ENCODE assay signal across 8 cellular contexts in genomic region chr12:56189336-56189917, GRCh38. TPM values are rescaled to one million over a fixed set of nuclear protein-coding genes. Genes with fewer than 3 reads are reported as not detected.
DNase-seq lines count a peak whose midpoint lies in the region; ATAC-seq and TF ChIP-seq lines count a peak whose summit lies in the region.

SMARCC2 (minus strand) TSS chr12:56189483; CDS start chr12:56189461, 22 bp downstream.

- H3K4me1 Mint-ChIP-seq in T-helper 17 cell = peaks cover 49% of the 10 kb centered on the region

- peak within 1 kb of the TSS; percentile 99 for H3K4me3 Mint-ChIP-seq in T-helper 17 cell

- peak; percentile 87 for ATAC-seq in HG02642 (IDR thresholded peaks at IDR 0.05; ENCODE audit: poor library complexity, unreplicated experiment)
- peak; percentile 87 for ATAC-seq in T-helper 17 cell
- peak; percentile 87 to 91 (median 90) for ATAC-seq in psoas muscle

- H3K4me1 ChIP-seq in right atrium auricular region (peaks cover 0 to 24% of the 10 kb centered on the region in 2 donors), psoas muscle (peaks cover 18% of the 10 kb centered on the region), urinary bladder (ENCODE audit: insufficient read depth) (no peaks in the 10 kb centered on the region)

- DNase-seq in GM12864 (ENCODE audit: low read depth) = peak; percentile 38
- peak; percentile 90 for DNase-seq in NCI-H146 (lab: John Stamatoyannopoulos, UW)
- DNase-seq in T-helper 17 cell = peak; percentile 81 to 91 (median 87)
- peak in 55 of 56 donors; percentile 15 to 84 (median 67) for DNase-seq in amygdala (lab: John Stamatoyannopoulos, UW)
- DNase-seq in right atrium auricular region (ENCODE audit: low spot score) = peak; percentile 83
- DNase-seq in psoas muscle = peak; percentile 88 to 95

- H3K27me3 ChIP-seq in right atrium auricular region = no peaks in the 10 kb centered on the region
- H3K27me3 ChIP-seq in psoas muscle (ENCODE audit: insufficient read depth in 3 of 3, low read length in 2 of 3) = no peaks in the 10 kb centered on the region

- 0% methylated on average over 43 to 71 of the region's 71 CpGs for WGBS in psoas muscle, 3 donors
- WGBS in urinary bladder = under 1% methylated on average over 71 of the region's 71 CpGs

- intact Hi-C loops in psoas muscle (cut with DNase I) = loop anchor here (2.0 to 5.0 kb wide), 4 partner anchors 29 to 69 kb away; partner anchors contain the start of genes MYL6B (in 1 of the 2), NABP2 (in 1 of the 2) and RNF41 (in 1 of the 2)

- peaks cover 12% of the 10 kb centered on the region for H3K36me3 Mint-ChIP-seq in T-helper 17 cell (ENCODE audit: low read depth)

- H3K4me3 ChIP-seq in GM12864 (ENCODE audit: low read depth, low read length) = peak within 1 kb of the TSS; percentile 96
- peak within 1 kb of the TSS; percentile 92 to 95 for H3K4me3 ChIP-seq in right atrium auricular region
- peak within 1 kb of the TSS; percentile 83 for H3K4me3 ChIP-seq in psoas muscle
- peak within 1 kb of the TSS; percentile 87 for H3K4me3 ChIP-seq in urinary bladder (ENCODE audit: low read depth, low read length)

- peaks cover 4% of the 10 kb centered on the region for H3K27me3 Mint-ChIP-seq in T-helper 17 cell

- peak within 1 kb of the TSS; percentile 92 to 98 for H3K27ac ChIP-seq in right atrium auricular region
- H3K27ac ChIP-seq in psoas muscle = peak within 1 kb of the TSS; percentile 91
- H3K27ac ChIP-seq in urinary bladder (ENCODE audit: low read depth) = peak within 1 kb of the TSS; percentile 88

- peak; percentile 79 for TF ChIP-seq CTCF in GM12864 (IDR thresholded peaks at IDR 0.05; ENCODE audit: low read depth, low read length, missing control alignments)
- TF ChIP-seq CTCF in right atrium auricular region (IDR thresholded peaks at IDR 0.05) = peak; percentile 63 to 74
- peak; percentile 83 for TF ChIP-seq CTCF in psoas muscle (IDR thresholded peaks at IDR 0.05)

- H3K36me3 ChIP-seq in right atrium auricular region = peaks cover 15% of the 10 kb centered on the region
- H3K36me3 ChIP-seq in psoas muscle (ENCODE audit: insufficient read depth in 1 of 2, low read depth in 1 of 2) = peaks cover 10 to 38% of the 10 kb centered on the region in 2 donors
- H3K36me3 ChIP-seq in urinary bladder (ENCODE audit: insufficient read depth) = no peaks in the 10 kb centered on the region

- peak within 1 kb of the TSS; percentile 100 for H3K27ac Mint-ChIP-seq in T-helper 17 cell

- no peaks in the 10 kb centered on the region for H3K9me3 ChIP-seq in T-helper 17 cell (ENCODE audit: control insufficient read depth, low read length, poor library complexity, severe bottlenecking)
- no peaks in the 10 kb centered on the region for H3K9me3 ChIP-seq in right atrium auricular region
- H3K9me3 ChIP-seq in psoas muscle = no peaks in the 10 kb centered on the region

RNA-seq across cellular contexts. Expression of gene SMARCC2, which starts in this region (rescaled TPM):
- total RNA-seq in T-helper 17 cell (100 to 1,000 TPM; 130 to 138 TPM), right atrium auricular region (10 to 100 TPM; 45.0 to 70.2 TPM), psoas muscle (10 to 100 TPM; 49.8 to 78.7 (median 69.7) TPM), urinary bladder (51.1 TPM)
- polyA plus RNA-seq in psoas muscle (10 to 100 TPM; 16.5 to 46.1 (median 26.5) TPM), urinary bladder (68.8 TPM)

Comparison
In these comparisons a context has a peak if more than half of its experiments do, and no peak if none do; other contexts are left out.
1. Peak in every context shown above with its lines: DNase-seq, ATAC-seq, H3K4me3 ChIP-seq and H3K27ac ChIP-seq.
2. DNase-seq: peak in every context shown above with its lines; median percentile 92 in psoas muscle; 90 in NCI-H146; 87 in T-helper 17 cell; 83 in right atrium auricular region; 67 in amygdala; 38 in GM12864.